Comparison of ENCODE assay signal across 8 cellular contexts in the genomic region with DNA sequence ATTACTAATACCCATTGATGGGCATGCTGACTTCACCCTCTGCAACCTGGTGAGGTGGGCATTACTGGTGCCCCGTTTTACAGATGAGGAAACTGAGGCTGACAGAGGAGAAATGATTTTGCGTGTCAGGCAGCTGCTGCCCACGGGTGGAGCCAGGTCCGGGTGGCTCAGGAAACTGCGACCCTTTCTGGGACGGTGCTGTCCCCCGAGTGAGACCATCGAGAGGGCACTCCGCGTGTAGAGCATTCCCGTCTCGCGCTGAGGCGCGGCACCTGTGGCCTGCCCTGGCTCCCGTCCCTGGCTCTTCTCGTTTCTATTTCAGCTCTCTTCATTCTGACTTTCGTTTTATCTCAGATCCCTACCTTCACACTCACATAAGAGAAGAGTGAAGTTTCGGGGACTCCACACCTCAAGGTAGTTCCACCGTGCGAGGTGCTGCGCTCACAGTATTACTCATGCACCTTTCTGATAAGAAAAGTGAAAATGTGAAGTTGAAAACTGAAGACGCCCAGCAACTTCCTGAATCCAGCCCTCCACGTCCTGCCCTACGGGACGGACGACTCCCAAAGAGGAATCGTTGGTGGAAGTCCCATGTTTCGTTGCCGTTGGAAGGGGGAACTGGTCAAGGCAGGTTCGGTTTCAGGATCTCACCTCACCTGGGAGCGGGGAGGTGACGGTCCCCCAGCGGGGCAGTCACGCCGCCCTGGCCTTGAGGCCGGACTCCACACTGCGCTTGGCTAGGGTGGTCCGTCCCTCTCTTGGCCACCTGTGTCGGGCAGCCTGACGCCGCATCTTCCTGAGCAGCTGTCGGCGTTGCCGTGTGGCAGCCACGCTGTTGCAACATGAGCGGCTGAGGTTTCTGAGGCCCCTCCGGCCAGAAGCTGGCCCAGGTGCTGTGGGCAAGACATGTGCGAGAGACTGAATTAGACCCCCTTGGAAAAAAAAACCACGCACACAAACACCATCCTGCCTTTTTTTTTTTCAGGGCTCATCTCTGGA. TPM values are rescaled to one million over a fixed set of nuclear protein-coding genes. Genes with fewer than 3 reads are reported as not detected.
DNase-seq lines count a peak whose midpoint lies in the region; ATAC-seq, FAIRE-seq and TF ChIP-seq lines count a peak whose summit lies in the region.

No MANE protein-coding gene starts in this region.

- H3K9me2 ChIP-seq in OCI-LY7 (ENCODE audit: insufficient read depth, low read length), result no peaks in the 10 kb centered on the region

- FAIRE-seq in GM12892 (lab: Jason Lieb, UNC) (peak; percentile 99), pancreas (lab: Jason Lieb, UNC) (no peak)

- WGBS in pancreas, 2 donors, result 67 to 78% methylated on average over 50 of the region's 50 CpGs

- peak; percentile 75 for DNase-seq in GM12892 (ENCODE audit: insufficient read length)
- peak; percentile 36 for DNase-seq in OCI-LY7 (ENCODE audit: low spot score)
- DNase-seq in left lobe of liver (ENCODE audit: low spot score), result no peak
- DNase-seq in ureter (ENCODE audit: low spot score), result no peak
- DNase-seq in pancreas, result no peak
- no peak for DNase-seq in SKM-1 (lab: John Stamatoyannopoulos, UW; ENCODE audit: unreplicated experiment)
- no peak for DNase-seq in posterior vena cava (ENCODE audit: low spot score)

- peaks cover 65% of the 10 kb centered on the region for H3K4me1 ChIP-seq in OCI-LY7 (ENCODE audit: insufficient read depth, low read length, poor library complexity, severe bottlenecking)
- no peaks in the 10 kb centered on the region for H3K4me1 ChIP-seq in pancreas

- intact Hi-C loops in OCI-LY7 (cut with micrococcal nuclease; ENCODE audit: unreplicated experiment) (loop anchor here (2.0 kb wide), 1 partner anchor 37 kb away; no protein-coding TSS in a partner anchor), pancreas (cut with DNase I) (no loop called here), posterior vena cava (cut with DNase I) (no loop called here)

- no peaks in the 10 kb centered on the region for H3K36me3 ChIP-seq in OCI-LY7 (ENCODE audit: insufficient read depth, low read length)
- H3K36me3 ChIP-seq in pancreas, result no peaks in the 10 kb centered on the region

- H3K27ac ChIP-seq in OCI-LY7 (ENCODE audit: low read depth, low read length, poor library complexity, severe bottlenecking), result no peak overlapping the region
- no peak overlapping the region for H3K27ac ChIP-seq in pancreas

- POLR2A ChIA-PET in OCI-LY7 (lab: Charles Lee), result interaction anchor here (0.6 to 1.1 kb wide), 2 partner anchors 18 to 236 kb away, joined by 3 to 4 read pairs; no protein-coding TSS in a partner anchor

- peak overlapping the region; percentile 38 for H3K4me3 ChIP-seq in OCI-LY7 (ENCODE audit: low read depth, low read length, poor library complexity, severe bottlenecking)
- no peak overlapping the region for H3K4me3 ChIP-seq in pancreas

- ATAC-seq in GM21786 (IDR thresholded peaks at IDR 0.05; ENCODE audit: unreplicated experiment) (peak; percentile 80), left lobe of liver (peak; percentile 22), pancreas (no peak)

- peak overlapping the region; percentile 57; the same call in 1 of the 2 replicates for H2AFZ ChIP-seq in OCI-LY7 (ENCODE audit: low read length)

- H3K4me2 ChIP-seq in OCI-LY7 (ENCODE audit: low read length), result peak overlapping the region; percentile 64

- TF ChIP-seq CTCF in OCI-LY7 (conservative IDR thresholded peaks at IDR 0.05; ENCODE audit: low read length), result no peak
- no peak for TF ChIP-seq CTCF in pancreas (IDR thresholded peaks at IDR 0.05)

- no TSS peak for BruUV-seq in OCI-LY7 (replicated peaks; lab: Mats Ljungman, UMichigan)

- H3K79me2 ChIP-seq in OCI-LY7 (ENCODE audit: insufficient read depth, low read depth, low read length), result no peaks in the 10 kb centered on the region

- peaks cover 0 to 13% (median 0%) of the 10 kb centered on the region in 4 donors for H3K27me3 ChIP-seq in pancreas

- TF ChIP-seq POLR2A in GM12892 (IDR thresholded peaks at IDR 0.05; ENCODE audit: low read depth, low read length), result peak; percentile 35; the same call in 1 of the 2 replicates

- H4K20me1 ChIP-seq in OCI-LY7 (ENCODE audit: insufficient read depth, low read length), result no peaks in the 10 kb centered on the region

- CTCF ChIA-PET in OCI-LY7 (lab: Charles Lee; ENCODE audit: unreplicated experiment), result interaction anchor here (0.6 kb wide), 1 partner anchor 18 kb away, joined by 3 read pairs; no protein-coding TSS in a partner anchor

- H3K9me3 ChIP-seq in OCI-LY7 (ENCODE audit: low read length) (no peaks in the 10 kb centered on the region), pancreas (no peaks in the 10 kb centered on the region)

RNA-seq across cellular contexts. Expression of a gene that starts 48.8 kb away (rescaled TPM):
- 139 TPM for polyA plus RNA-seq in GM12892 (2012; ENCODE audit: missing spikeins)
- total RNA-seq in OCI-LY7 (2014; rRNA removed; shearing (Covaris generic)), result 181 and 188 TPM in 2 replicates
- total RNA-seq in OCI-LY7 (2022) (210 and 224 TPM in 2 replicates), left lobe of liver (9.0 TPM), ureter (9.5 TPM), pancreas (10 to 100 TPM in 3 of 6 donors, 1 to 10 TPM in 3; 2.3 to 18.2 (median 9.8) TPM), posterior vena cava (10 to 100 TPM in 1 of 2 donors, 1 to 10 TPM in 1; 6.3 to 18.7 TPM)
- polyA plus RNA-seq in pancreas, result 1 to 10 TPM in 1 of 2 donors, under 1 TPM in 1; 0.92 to 1.7 TPM

Comparison
In these comparisons a context has a peak if more than half of its experiments do, and no peak if none do; other contexts are left out.
1. DNase-seq: peak in GM12892 (single experiment) and OCI-LY7 (single experiment); none in left lobe of liver (single experiment), ureter (single experiment), pancreas (0 of 6), SKM-1 (single experiment) and posterior vena cava (single experiment).
2. ATAC-seq: peak in GM21786 (single experiment) and left lobe of liver (single experiment); none in pancreas (0 of 4).
3. RNA of a gene that starts 48.8 kb away (total RNA-seq): 181 to 224 TPM in OCI-LY7; 6.3 to 18.7 TPM in posterior vena cava, 2.3 to 18.2 TPM in pancreas, 9.5 TPM in ureter (single experiment) and 9.0 TPM in left lobe of liver (single experiment); every median in the first group is over 4 times any median in the second.